8 cellular contexts compared by ENCODE assay signal in genomic region chr19:2950286-2951124, GRCh38.
DNase-seq lines count a peak whose midpoint lies in the region; ATAC-seq and TF ChIP-seq lines count a peak whose summit lies in the region.

No MANE protein-coding gene starts in this region.

- ATAC-seq in GM19372 (IDR thresholded peaks at IDR 0.05; ENCODE audit: low read depth, unreplicated experiment) (peak; percentile 96), HG03521 (IDR thresholded peaks at IDR 0.05; ENCODE audit: unreplicated experiment) (peak; percentile 95)

- DNase-seq in NCI-H69 (lab: John Stamatoyannopoulos, UW), result peak; percentile 100
- peak; percentile 100 for DNase-seq in activated CD4-positive, alpha-beta T cell treated with anti-CD3 and anti-CD28 coated beads, Interleukin-2, amount 50 U/mL, for 24 hours (ENCODE audit: low read depth in 1 of 2, low spot score in 1 of 2)
- DNase-seq in dedifferentiated amniotic fluid mesenchymal stem cell (ENCODE audit: extremely low spot score), result peak; percentile 100
- peak; percentile 100 for DNase-seq in left kidney (ENCODE audit: low read depth, low spot score)
- DNase-seq in stimulated activated CD4-positive, alpha-beta T cell treated with anti-CD3 and anti-CD28 coated beads, Interleukin-1b, Interleukin-23, amount 100 ng/mL, for 48 hours, result peak; percentile 100

- no peak for TF ChIP-seq CTCF in C4-2B (conservative IDR thresholded peaks at IDR 0.05)

- H3K27ac ChIP-seq in C4-2B, result peak overlapping the region; percentile 91

Comparison
In these comparisons a context has a peak if more than half of its experiments do, and no peak if none do; other contexts are left out.
1. Peak in every context shown above with its lines: DNase-seq, ATAC-seq and H3K27ac ChIP-seq.